Comparison of ENCODE assay signal across 8 cellular contexts in the genomic region with DNA sequence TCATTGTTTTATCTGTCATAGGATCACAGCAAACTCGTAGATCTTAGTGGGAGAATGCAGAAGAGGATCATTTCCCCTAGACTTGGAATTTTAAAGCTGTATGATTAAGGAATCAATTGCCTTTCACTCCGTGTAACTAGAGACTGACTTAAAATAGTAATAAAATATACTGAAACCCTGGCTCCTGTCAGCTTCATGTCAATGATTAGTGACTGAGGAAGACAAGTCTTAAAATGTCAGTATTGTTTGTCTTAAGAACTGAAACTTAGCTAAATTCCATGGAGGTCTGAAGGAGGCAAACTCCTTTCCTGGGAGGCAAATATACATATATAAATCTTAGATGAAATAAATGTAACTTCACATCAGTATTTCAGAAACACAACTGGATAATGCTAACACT.
"Had no signal": no experiment of that assay in that cellular context is flagged by ENCODE, and none has a peak within 500 bp of the region (broad histone marks: within the 10 kb centered on the region; RNA-seq: fewer than 3 reads in every experiment).

No MANE protein-coding gene starts in this region.

- FAIRE-seq: G401.6, GM12878, GM12891, GM12892, GM18507, GM19239 had no signal

- H3K4me3 ChIP-seq: GM12878 had no signal

- ATAC-seq: GM12878 had no signal

- DNase-seq: GDM1, GF-D8 had no signal
